8 cellular contexts compared by ENCODE assay signal in the genomic region with DNA sequence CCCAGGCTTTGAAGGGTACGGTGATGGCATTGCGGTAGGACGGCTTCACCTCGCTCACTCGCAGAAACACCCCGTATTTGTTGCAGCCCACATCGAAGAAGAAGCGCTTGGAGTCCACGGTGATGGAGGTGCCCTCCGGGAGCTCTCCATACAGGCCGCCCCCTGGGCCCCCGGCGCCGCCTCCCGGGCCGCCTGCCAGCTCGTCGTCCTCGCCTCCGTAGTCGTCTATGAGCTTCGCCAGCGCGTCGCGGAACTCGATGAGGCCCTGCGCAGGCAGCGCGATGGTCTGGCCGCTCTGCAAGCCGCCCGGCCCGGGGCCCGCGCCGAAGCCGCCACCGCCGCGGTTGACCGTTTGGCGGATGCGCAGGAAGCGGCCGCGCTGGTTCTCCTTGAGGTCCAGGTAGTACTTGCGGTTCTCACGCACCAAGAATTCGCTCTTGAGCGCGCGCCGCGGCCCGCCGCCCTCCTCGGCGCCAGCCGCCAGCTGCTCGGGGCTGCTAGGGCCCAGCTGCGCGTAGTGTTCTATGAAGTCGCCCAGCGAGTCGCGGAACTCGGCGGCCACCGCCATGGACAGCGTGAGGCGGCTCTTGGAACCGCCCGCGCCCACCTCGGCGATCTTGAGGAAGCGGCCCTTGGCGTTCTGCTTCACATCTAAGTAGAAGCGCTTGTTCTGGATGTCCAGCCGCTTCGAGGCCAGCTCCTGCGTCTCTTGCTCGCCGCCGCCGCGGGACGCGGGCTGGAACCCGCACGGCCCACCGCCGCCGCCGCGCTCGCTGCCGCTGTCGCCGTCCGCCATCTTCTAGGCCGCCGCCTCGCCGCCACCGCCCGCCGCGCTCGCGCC. TPM values are rescaled to one million over a fixed set of nuclear protein-coding genes. Genes with fewer than 3 reads are reported as not detected.
DNase-seq lines count a peak whose midpoint lies in the region; ATAC-seq, FAIRE-seq and TF ChIP-seq lines count a peak whose summit lies in the region.

No MANE protein-coding gene starts in this region.

- peak overlapping the region; percentile 100 for H3K27ac Mint-ChIP-seq in activated naive CD4-positive, alpha-beta T cell treated with anti-CD3 and anti-CD28 coated beads, Interleukin-2, amount 10 ng/mL, durations not matched to agents 7 days and 5 days

- H3K27me3 Mint-ChIP-seq in activated naive CD4-positive, alpha-beta T cell treated with anti-CD3 and anti-CD28 coated beads, Interleukin-2, amount 10 ng/mL, durations not matched to agents 7 days and 5 days, result no peaks in the 10 kb centered on the region

- H3K4me3 Mint-ChIP-seq in activated naive CD4-positive, alpha-beta T cell treated with anti-CD3 and anti-CD28 coated beads, Interleukin-2, amount 10 ng/mL, durations not matched to agents 7 days and 5 days, result peak overlapping the region; percentile 98

- H3K27me3 ChIP-seq in AG04450 (ENCODE audit: control insufficient read depth, insufficient read depth, low read length) (no peaks in the 10 kb centered on the region), parathyroid adenoma (ENCODE audit: control insufficient read depth, insufficient read depth, low read length) (no peaks in the 10 kb centered on the region)

- H3K4me1 ChIP-seq in parathyroid adenoma, result peaks cover 35% of the 10 kb centered on the region

- H3K27ac ChIP-seq in AG04450 (ENCODE audit: low read depth, low read length) (peak overlapping the region; percentile 91), parathyroid adenoma (peak overlapping the region; percentile 92)

- H3K36me3 Mint-ChIP-seq in activated naive CD4-positive, alpha-beta T cell treated with anti-CD3 and anti-CD28 coated beads, Interleukin-2, amount 10 ng/mL, durations not matched to agents 7 days and 5 days, result peaks cover 43% of the 10 kb centered on the region

- no peak for FAIRE-seq in RCC 7860 (lab: Jason Lieb, UNC)

- H3K4me3 ChIP-seq in AG04450 (ENCODE audit: low read depth, low read length) (peak overlapping the region; percentile 79), parathyroid adenoma (ENCODE audit: low read depth, low read length) (peak overlapping the region; percentile 69)

- no peak for DNase-seq in AG04450 (ENCODE audit: low read depth, low spot score)
- peak; percentile 12 for DNase-seq in RCC 7860 (ENCODE audit: low spot score)
- DNase-seq in activated naive CD4-positive, alpha-beta T cell treated with anti-CD3 and anti-CD28 coated beads, Interleukin-2, amount 10 ng/mL, durations not matched to agents 7 days and 5 days, result peak; percentile 65
- DNase-seq in head of caudate nucleus, result peak in 41 of 42 donors; percentile 21 to 73 (median 48)
- DNase-seq in ureter (ENCODE audit: low spot score), result peak; percentile 62

- peaks cover 11% of the 10 kb centered on the region for H3K79me2 ChIP-seq in parathyroid adenoma

- H3K9me3 ChIP-seq in AG04450 (ENCODE audit: control insufficient read depth, insufficient read depth, low read length) (no peaks in the 10 kb centered on the region; the same call in 1 of the 2 replicates), parathyroid adenoma (ENCODE audit: control insufficient read depth, low read length) (no peaks in the 10 kb centered on the region)

- peak overlapping the region; percentile 78 for H3K9ac ChIP-seq in parathyroid adenoma

- H3K4me1 Mint-ChIP-seq in activated naive CD4-positive, alpha-beta T cell treated with anti-CD3 and anti-CD28 coated beads, Interleukin-2, amount 10 ng/mL, durations not matched to agents 7 days and 5 days, result peaks cover 71% of the 10 kb centered on the region

- peak overlapping the region; percentile 63 for H3K4me2 ChIP-seq in parathyroid adenoma (ENCODE audit: low read length)

- CTCF ChIA-PET in AG04450 (lab: Charles Lee), result no interaction called here
- CTCF ChIA-PET in activated naive CD4-positive, alpha-beta T cell treated with anti-CD3 and anti-CD28 coated beads, Interleukin-2, amount 10 ng/mL, durations not matched to agents 7 days and 5 days (lab: Charles Lee), result interaction anchor here (0.8 to 3.9 kb wide), 4 partner anchors 28 to 86 kb away, joined by 3 to 17 read pairs (median 4); no protein-coding TSS in a partner anchor

- H3K36me3 ChIP-seq in parathyroid adenoma (ENCODE audit: control insufficient read depth, insufficient read depth, low read length), result no peaks in the 10 kb centered on the region

- no peaks in the 10 kb centered on the region for H3K9me3 Mint-ChIP-seq in activated naive CD4-positive, alpha-beta T cell treated with anti-CD3 and anti-CD28 coated beads, Interleukin-2, amount 10 ng/mL, durations not matched to agents 7 days and 5 days

- ATAC-seq in GM18517 (IDR thresholded peaks at IDR 0.05; ENCODE audit: unreplicated experiment) (peak; percentile 31), HG03103 (IDR thresholded peaks at IDR 0.05; ENCODE audit: low read depth, unreplicated experiment) (peak; percentile 7)

- peak overlapping the region; percentile 68 for H2AFZ ChIP-seq in parathyroid adenoma

- TF ChIP-seq CTCF in AG04450 (IDR thresholded peaks at IDR 0.05; ENCODE audit: low read depth, low read length), result no peak
- TF ChIP-seq CTCF in parathyroid adenoma (IDR thresholded peaks at IDR 0.05), result no peak

- POLR2A ChIA-PET in AG04450 (lab: Yijun Ruan, JAX), result interaction anchor here (0.5 to 2.3 kb wide), 17 partner anchors 7 to 278 kb away, joined by 3 to 17 read pairs (median 4); partner anchors contain the start of genes H2AZ2 and OGDH

- intact Hi-C loops in head of caudate nucleus (cut with DNase I), result loop anchor here (5.0 to 10.0 kb wide), 2 partner anchors 37 to 100 kb away; partner anchors contain the start of gene H2AZ2

RNA-seq across cellular contexts. Expression of gene PURB, which starts 0.6 kb away (rescaled TPM):
- 7.6 TPM in 2 replicates for polyA plus RNA-seq in AG04450 (2011; rRNA removed)
- 6.1 and 9.0 TPM in 2 replicates for polyA minus RNA-seq in AG04450 (2011; rRNA and poly(A)+ RNA removed)
- total RNA-seq in ureter, result 26.4 TPM

RNA-seq across cellular contexts. Expression of gene H2AZ2, which starts 36.9 kb away (rescaled TPM):
- polyA plus RNA-seq in AG04450 (2011; rRNA removed), result 141 and 164 TPM in 2 replicates
- polyA minus RNA-seq in AG04450 (2011; rRNA and poly(A)+ RNA removed), result 96.0 and 107 TPM in 2 replicates
- total RNA-seq in ureter, result 104 TPM
